Comparison of ENCODE assay signal across 2 cellular contexts in genomic region chr4:61553562-61554125, GRCh38.
TF ChIP-seq lines count a peak whose summit lies in the region.

No MANE protein-coding gene starts in this region.

TF ChIP-seq in GM23338, 12 proteins besides CTCF, POLR2A, EP300 and RAD21:
- TF ChIP-seq JUNB (IDR thresholded peaks at IDR 0.05; ENCODE audit: unreplicated experiment), result no peak
- no peak for TF ChIP-seq NANOG (IDR thresholded peaks at IDR 0.05; ENCODE audit: borderline replicate concordance)
- TF ChIP-seq ZNF331 (CRISPR knock-in tag; IDR thresholded peaks at IDR 0.05; ENCODE audit: low read depth), result no peak
- no peak for TF ChIP-seq ETS1 (IDR thresholded peaks at IDR 0.05)
- no peak for TF ChIP-seq ZNF462 (CRISPR knock-in tag; IDR thresholded peaks at IDR 0.05)
- TF ChIP-seq EZH2 (IDR thresholded peaks at IDR 0.05; ENCODE audit: low read depth, unreplicated experiment), result no peak
- no peak for TF ChIP-seq CREB1 (CRISPR knock-in tag; IDR thresholded peaks at IDR 0.05; ENCODE audit: low read depth)
- TF ChIP-seq REST (IDR thresholded peaks at IDR 0.05; ENCODE audit: unreplicated experiment), result no peak
- no peak for TF ChIP-seq ZNF114 (CRISPR knock-in tag; IDR thresholded peaks at IDR 0.05)
- no peak for TF ChIP-seq POLR2AphosphoS5 (IDR thresholded peaks at IDR 0.05; ENCODE audit: low read depth)

TF ChIP-seq in H1, 55 proteins besides CTCF, POLR2A, EP300 and RAD21:
- TF ChIP-seq CHD7 (IDR thresholded peaks at IDR 0.05; ENCODE audit: insufficient replicate concordance, low read length), result peak; percentile 49
- TF ChIP-seq POU5F1 (IDR thresholded peaks at IDR 0.05; ENCODE audit: low read depth, low read length), result 0 out of 2 replicates have a peak, but pooled peaks have one; percentile 24
- no peak for TF ChIP-seq RNF2 (IDR thresholded peaks at IDR 0.05; ENCODE audit: borderline replicate concordance, low read depth, low read length, missing control alignments, poor library complexity, severe bottlenecking)
- no peak for TF ChIP-seq SP4 (IDR thresholded peaks at IDR 0.05; ENCODE audit: low read length)
- TF ChIP-seq TEAD4 (IDR thresholded peaks at IDR 0.05; ENCODE audit: low read depth, low read length), result 0 out of 2 replicates have a peak, but pooled peaks have one; percentile 25
TF ChIP-seq in H1: peak in this region for 3.
